Comparison of ENCODE assay signal across 8 cellular contexts in genomic region chr1:243917177-243917862, GRCh38.
DNase-seq lines count a peak whose midpoint lies in the region; ATAC-seq, FAIRE-seq and TF ChIP-seq lines count a peak whose summit lies in the region.

No MANE protein-coding gene starts in this region.

- peaks cover 5% of the 10 kb centered on the region for H3K4me1 Mint-ChIP-seq in astrocyte (ENCODE audit: low read depth, unreplicated experiment)

- H3K79me2 ChIP-seq in astrocyte (ENCODE audit: insufficient read depth, low read length), result no peaks in the 10 kb centered on the region

- peak overlapping the region; percentile 96 for H2AFZ ChIP-seq in astrocyte (ENCODE audit: low read depth, low read length)

- peaks cover 2% of the 10 kb centered on the region for H3K27me3 ChIP-seq in astrocyte (ENCODE audit: insufficient read depth, low read length)

- peaks cover 31% of the 10 kb centered on the region for H3K27me3 Mint-ChIP-seq in astrocyte (ENCODE audit: low read depth, unreplicated experiment)

- H3K27ac ChIP-seq in astrocyte (ENCODE audit: low read depth, low read length), result peak overlapping the region; percentile 72

- peak; percentile 39 for DNase-seq in NOMO-1 treated with DMSO at 0.1 percent for 48 hours (lab: John Stamatoyannopoulos, UW; ENCODE audit: unreplicated experiment)
- peak; percentile 85 for DNase-seq in astrocyte (ENCODE audit: low read depth)
- DNase-seq in hepatic stellate cell (ENCODE audit: low spot score), result peak; percentile 82
- peak in 9 of 10 donors; percentile 39 to 92 (median 59) for DNase-seq in posterior cingulate gyrus
- DNase-seq in AML-193 (lab: John Stamatoyannopoulos, UW), result no peak

- peak overlapping the region; percentile 82 for H3K4me3 Mint-ChIP-seq in astrocyte (ENCODE audit: unreplicated experiment)

- FAIRE-seq in astrocyte (lab: Jason Lieb, UNC), result peak; percentile 17

- no peak for TF ChIP-seq CTCF in astrocyte (IDR thresholded peaks at IDR 0.05; ENCODE audit: insufficient read depth, low read depth, low read length)

- no peaks in the 10 kb centered on the region for H3K36me3 Mint-ChIP-seq in astrocyte (ENCODE audit: low read depth, unreplicated experiment)

- H3K4me3 ChIP-seq in astrocyte (ENCODE audit: insufficient read depth, low read depth, low read length), result peak overlapping the region; percentile 77

- H3K4me2 ChIP-seq in astrocyte (ENCODE audit: low read length), result peak overlapping the region; percentile 90

- H3K27ac Mint-ChIP-seq in astrocyte (ENCODE audit: unreplicated experiment), result peak overlapping the region; percentile 48

- H3K4me1 ChIP-seq in astrocyte (ENCODE audit: insufficient read depth, low read length), result peaks cover 12% of the 10 kb centered on the region

- H3K36me3 ChIP-seq in astrocyte (ENCODE audit: insufficient read depth, low read length), result no peaks in the 10 kb centered on the region

- intact Hi-C loops in posterior cingulate gyrus (cut with DNase I), result loop anchor here (10.0 kb wide), 1 partner anchor 137 kb away; the partner anchor contains the start of gene ZBTB18

- peak; percentile 43 for ATAC-seq in GM19351 (IDR thresholded peaks at IDR 0.05; ENCODE audit: unreplicated experiment)
- no peak for ATAC-seq in GM21367 (IDR thresholded peaks at IDR 0.05; ENCODE audit: unreplicated experiment)
- no peak for ATAC-seq in GM18519 (IDR thresholded peaks at IDR 0.05; ENCODE audit: low FRiP score, unreplicated experiment)

- no peaks in the 10 kb centered on the region for H3K9me3 ChIP-seq in astrocyte (ENCODE audit: insufficient read depth, low read depth, low read length)

- no peaks in the 10 kb centered on the region for H4K20me1 ChIP-seq in astrocyte (ENCODE audit: insufficient read depth, low read length)

- peaks cover 8% of the 10 kb centered on the region for H3K9me3 Mint-ChIP-seq in astrocyte (ENCODE audit: unreplicated experiment)

- peak overlapping the region; percentile 82 for H3K9ac ChIP-seq in astrocyte (ENCODE audit: low read length)

Comparison
In these comparisons a context has a peak if more than half of its experiments do, and no peak if none do; other contexts are left out.
1. DNase-seq: peak in NOMO-1 treated with DMSO at 0.1 percent for 48 hours (single experiment), astrocyte (single experiment), hepatic stellate cell (single experiment) and posterior cingulate gyrus (9 of 10); none in AML-193 (0 of 2).